In genomic region chr10:124640538-124641231, GRCh38 we compare ENCODE assay signal across 8 cellular contexts.
DNase-seq lines count a peak whose midpoint lies in the region; ATAC-seq and TF ChIP-seq lines count a peak whose summit lies in the region.

No MANE protein-coding gene starts in this region.

- CTCF ChIA-PET in activated CD8-positive, alpha-beta memory T cell treated with anti-CD3 and anti-CD28 coated beads, Interleukin-2, amount 10 ng/mL, durations not matched to agents 7 days and 5 days (lab: Charles Lee), result interaction anchor here (1.0 kb wide), 1 partner anchor 13 kb away, joined by 5 read pairs; no protein-coding TSS in a partner anchor
- CTCF ChIA-PET in HEK293T (lab: Yijun Ruan, JAX), result no interaction called here

- H3K4me3 Mint-ChIP-seq in activated CD8-positive, alpha-beta memory T cell treated with anti-CD3 and anti-CD28 coated beads, Interleukin-2, amount 10 ng/mL, durations not matched to agents 7 days and 5 days, result no peak overlapping the region
- peak overlapping the region; percentile 49 for H3K4me3 Mint-ChIP-seq in dendritic cell treated with granulocyte-macrophage colony-stimulating factor and Interleukin-4, amounts not matched to agents 40 ng/mL and 50 ng/mL, for 4 days

- H3K4me1 Mint-ChIP-seq in activated CD8-positive, alpha-beta memory T cell treated with anti-CD3 and anti-CD28 coated beads, Interleukin-2, amount 10 ng/mL, durations not matched to agents 7 days and 5 days, result peaks cover 64% of the 10 kb centered on the region
- peaks cover 94% of the 10 kb centered on the region for H3K4me1 Mint-ChIP-seq in dendritic cell treated with granulocyte-macrophage colony-stimulating factor and Interleukin-4, amounts not matched to agents 40 ng/mL and 50 ng/mL, for 4 days (ENCODE audit: low read depth)

- no peak for TF ChIP-seq CTCF in parathyroid adenoma (IDR thresholded peaks at IDR 0.05)

- ATAC-seq in activated CD8-positive, alpha-beta memory T cell treated with anti-CD3 and anti-CD28 coated beads, Interleukin-2, amount 10 ng/mL, durations not matched to agents 7 days and 5 days, result no peak

- POLR2A ChIA-PET in HEK293T (lab: Yijun Ruan, JAX), result no interaction called here

- no peak overlapping the region for H2AFZ ChIP-seq in parathyroid adenoma

- H3K9ac ChIP-seq in parathyroid adenoma, result no peak overlapping the region

- no peak overlapping the region for H3K4me2 ChIP-seq in parathyroid adenoma (ENCODE audit: low read length)

- H3K27me3 Mint-ChIP-seq in activated CD8-positive, alpha-beta memory T cell treated with anti-CD3 and anti-CD28 coated beads, Interleukin-2, amount 10 ng/mL, durations not matched to agents 7 days and 5 days, result no peaks in the 10 kb centered on the region
- no peaks in the 10 kb centered on the region for H3K27me3 Mint-ChIP-seq in dendritic cell treated with granulocyte-macrophage colony-stimulating factor and Interleukin-4, amounts not matched to agents 40 ng/mL and 50 ng/mL, for 4 days

- no peak for DNase-seq in activated CD8-positive, alpha-beta memory T cell treated with anti-CD3 and anti-CD28 coated beads, Interleukin-2, amount 10 ng/mL, durations not matched to agents 7 days and 5 days
- DNase-seq in activated CD8-positive, alpha-beta memory T cell treated with anti-CD3 and anti-CD28 coated beads, Interleukin-2, amount 50 U/mL, for 48 hours, result no peak
- peak; percentile 76 for DNase-seq in KG1 (lab: John Stamatoyannopoulos, UW)
- DNase-seq in HEK293T (ENCODE audit: extremely low spot score), result no peak
- DNase-seq in NCI-H526 treated with DMSO at 0.1 percent for 48 hours (lab: John Stamatoyannopoulos, UW), result no peak
- no peak for DNase-seq in kidney glomerular epithelial cell (lab: John Stamatoyannopoulos, UW)

- H3K36me3 ChIP-seq in parathyroid adenoma (ENCODE audit: control insufficient read depth, insufficient read depth, low read length), result no peaks in the 10 kb centered on the region

- peak overlapping the region; percentile 29 for H3K27ac ChIP-seq in parathyroid adenoma

- no peak overlapping the region for H3K4me3 ChIP-seq in parathyroid adenoma (ENCODE audit: low read depth, low read length)

- peaks cover 31% of the 10 kb centered on the region for H3K4me1 ChIP-seq in parathyroid adenoma

- no peaks in the 10 kb centered on the region for H3K27me3 ChIP-seq in parathyroid adenoma (ENCODE audit: control insufficient read depth, insufficient read depth, low read length)

- H3K9me3 ChIP-seq in parathyroid adenoma (ENCODE audit: control insufficient read depth, low read length), result no peaks in the 10 kb centered on the region

- H3K36me3 Mint-ChIP-seq in activated CD8-positive, alpha-beta memory T cell treated with anti-CD3 and anti-CD28 coated beads, Interleukin-2, amount 10 ng/mL, durations not matched to agents 7 days and 5 days, result peaks cover 10% of the 10 kb centered on the region
- peaks cover 53% of the 10 kb centered on the region for H3K36me3 Mint-ChIP-seq in dendritic cell treated with granulocyte-macrophage colony-stimulating factor and Interleukin-4, amounts not matched to agents 40 ng/mL and 50 ng/mL, for 4 days (ENCODE audit: low read depth)

- H3K27ac Mint-ChIP-seq in activated CD8-positive, alpha-beta memory T cell treated with anti-CD3 and anti-CD28 coated beads, Interleukin-2, amount 10 ng/mL, durations not matched to agents 7 days and 5 days, result peak overlapping the region; percentile 64
- peak overlapping the region; percentile 98 for H3K27ac Mint-ChIP-seq in dendritic cell treated with granulocyte-macrophage colony-stimulating factor and Interleukin-4, amounts not matched to agents 40 ng/mL and 50 ng/mL, for 4 days

- H3K79me2 ChIP-seq in parathyroid adenoma, result peaks cover 96% of the 10 kb centered on the region

- intact Hi-C loops in dendritic cell treated with granulocyte-macrophage colony-stimulating factor and Interleukin-4, amounts not matched to agents 40 ng/mL and 50 ng/mL, for 4 days (cut with micrococcal nuclease), result loop anchor here (2.0 kb wide), 1 partner anchor 78 kb away; no protein-coding TSS in a partner anchor

- no peaks in the 10 kb centered on the region for H3K9me3 Mint-ChIP-seq in activated CD8-positive, alpha-beta memory T cell treated with anti-CD3 and anti-CD28 coated beads, Interleukin-2, amount 10 ng/mL, durations not matched to agents 7 days and 5 days (ENCODE audit: low read depth)
- H3K9me3 Mint-ChIP-seq in dendritic cell treated with granulocyte-macrophage colony-stimulating factor and Interleukin-4, amounts not matched to agents 40 ng/mL and 50 ng/mL, for 4 days, result no peaks in the 10 kb centered on the region

TF ChIP-seq in HEK293T, 16 proteins besides CTCF, POLR2A, EP300 and RAD21:
- TF ChIP-seq SP1 (IDR thresholded peaks at IDR 0.05), result no peak
- TF ChIP-seq ZNF384 (IDR thresholded peaks at IDR 0.05), result no peak
- no peak for TF ChIP-seq ARNT (IDR thresholded peaks at IDR 0.05)
- TF ChIP-seq ELF4 (IDR thresholded peaks at IDR 0.05), result no peak
- TF ChIP-seq HDGF (IDR thresholded peaks at IDR 0.05; ENCODE audit: borderline replicate concordance), result no peak
- TF ChIP-seq SUZ12 (IDR thresholded peaks at IDR 0.05), result no peak
- no peak for TF ChIP-seq LEF1 (IDR thresholded peaks at IDR 0.05; ENCODE audit: borderline replicate concordance)
- TF ChIP-seq NFRKB (IDR thresholded peaks at IDR 0.05), result no peak
- no peak for TF ChIP-seq PKNOX1 (IDR thresholded peaks at IDR 0.05)
- TF ChIP-seq FOXK2 (IDR thresholded peaks at IDR 0.05), result no peak
- no peak for TF ChIP-seq FOXM1 (IDR thresholded peaks at IDR 0.05; ENCODE audit: borderline replicate concordance)
- TF ChIP-seq CTBP1 (IDR thresholded peaks at IDR 0.05; ENCODE audit: borderline replicate concordance), result no peak
- no peak for TF ChIP-seq FOXA1 (IDR thresholded peaks at IDR 0.05)
